ENCODE assay signal across 8 cellular contexts in genomic region chr6:7389162-7389450, GRCh38. TPM values are rescaled to one million over a fixed set of nuclear protein-coding genes. Genes with fewer than 3 reads are reported as not detected.
DNase-seq lines count a peak whose midpoint lies in the region; ATAC-seq and TF ChIP-seq lines count a peak whose summit lies in the region.

No MANE protein-coding gene starts in this region.

- ATAC-seq in GM19023 (IDR thresholded peaks at IDR 0.05; ENCODE audit: unreplicated experiment): no peak

- H3K36me3 ChIP-seq in rectal smooth muscle tissue (ENCODE audit: control insufficient read depth, insufficient read depth, low read length): no peaks in the 10 kb centered on the region

- peaks cover 15% of the 10 kb centered on the region for H3K36me3 Mint-ChIP-seq in activated naive CD4-positive, alpha-beta T cell treated with anti-CD3 and anti-CD28 coated beads, Interleukin-2, amount 50 U/mL, for 24 hours
- H3K36me3 Mint-ChIP-seq in glutamatergic neuron (ENCODE audit: unreplicated experiment): no peaks in the 10 kb centered on the region

- H3K4me3 ChIP-seq in WI38 (ENCODE audit: low read depth, low read length): peak overlapping the region; percentile 90
- peak overlapping the region; percentile 89 for H3K4me3 ChIP-seq in rectal smooth muscle tissue (ENCODE audit: low read length)

- H3K9me3 Mint-ChIP-seq in activated naive CD4-positive, alpha-beta T cell treated with anti-CD3 and anti-CD28 coated beads, Interleukin-2, amount 50 U/mL, for 24 hours: no peaks in the 10 kb centered on the region
- H3K9me3 Mint-ChIP-seq in glutamatergic neuron (ENCODE audit: unreplicated experiment): no peaks in the 10 kb centered on the region

- H3K27me3 ChIP-seq in rectal smooth muscle tissue (ENCODE audit: control insufficient read depth, insufficient read depth, low read length): no peaks in the 10 kb centered on the region

- peak overlapping the region; percentile 100 for H3K27ac Mint-ChIP-seq in activated naive CD4-positive, alpha-beta T cell treated with anti-CD3 and anti-CD28 coated beads, Interleukin-2, amount 50 U/mL, for 24 hours
- H3K27ac Mint-ChIP-seq in glutamatergic neuron (ENCODE audit: unreplicated experiment): peak overlapping the region; percentile 81

- H3K4me3 Mint-ChIP-seq in activated naive CD4-positive, alpha-beta T cell treated with anti-CD3 and anti-CD28 coated beads, Interleukin-2, amount 50 U/mL, for 24 hours: peak overlapping the region; percentile 93
- peak overlapping the region; percentile 96 for H3K4me3 Mint-ChIP-seq in glutamatergic neuron (ENCODE audit: unreplicated experiment)

- no peaks in the 10 kb centered on the region for H3K27me3 Mint-ChIP-seq in activated naive CD4-positive, alpha-beta T cell treated with anti-CD3 and anti-CD28 coated beads, Interleukin-2, amount 50 U/mL, for 24 hours
- no peaks in the 10 kb centered on the region for H3K27me3 Mint-ChIP-seq in glutamatergic neuron (ENCODE audit: unreplicated experiment)

- H3K9ac ChIP-seq in rectal smooth muscle tissue (ENCODE audit: low read length): peak overlapping the region; percentile 99

- H3K4me1 Mint-ChIP-seq in activated naive CD4-positive, alpha-beta T cell treated with anti-CD3 and anti-CD28 coated beads, Interleukin-2, amount 50 U/mL, for 24 hours: peaks cover 51% of the 10 kb centered on the region
- H3K4me1 Mint-ChIP-seq in glutamatergic neuron (ENCODE audit: low read depth, unreplicated experiment): peaks cover 13% of the 10 kb centered on the region

- peaks cover 7% of the 10 kb centered on the region for H3K4me1 ChIP-seq in rectal smooth muscle tissue (ENCODE audit: control insufficient read depth, insufficient read depth, low read length)

- DNase-seq in activated naive CD4-positive, alpha-beta T cell (lab: John Stamatoyannopoulos, UW): no peak
- DNase-seq in glutamatergic neuron: no peak
- no peak for DNase-seq in NCI-H748 (lab: John Stamatoyannopoulos, UW; ENCODE audit: unreplicated experiment)
- DNase-seq in NCI-H774 (lab: John Stamatoyannopoulos, UW): no peak

- H3K27ac ChIP-seq in rectal smooth muscle tissue (ENCODE audit: low read depth, low read length): peak overlapping the region; percentile 96

- TF ChIP-seq CTCF in WI38 (IDR thresholded peaks at IDR 0.05; ENCODE audit: low read depth, low read length): no peak
- TF ChIP-seq CTCF in glutamatergic neuron (IDR thresholded peaks at IDR 0.05; ENCODE audit: partially characterized antibody, unreplicated experiment): no peak

RNA-seq across cellular contexts. Expression of gene CAGE1, which starts 0.4 kb away (rescaled TPM):
- total RNA-seq in glutamatergic neuron (ENCODE audit: unreplicated experiment): not detected

RNA-seq across cellular contexts. Expression of gene RIOK1, which starts 0.5 kb away (rescaled TPM):
- 24.9 TPM for total RNA-seq in glutamatergic neuron (ENCODE audit: unreplicated experiment)
